Comparison of ENCODE assay signal across 7 cellular contexts in genomic region chr19:289651-290538, GRCh38. TPM values are rescaled to one million over a fixed set of nuclear protein-coding genes. Genes with fewer than 3 reads are reported as not detected.
DNase-seq lines count a peak whose midpoint lies in the region; ATAC-seq, FAIRE-seq and TF ChIP-seq lines count a peak whose summit lies in the region.

No MANE protein-coding gene starts in this region.

- peaks cover 41% of the 10 kb centered on the region for H3K79me2 ChIP-seq in PC-9 (ENCODE audit: low read depth)
- H3K79me2 ChIP-seq in GM12878 (ENCODE audit: control insufficient read depth, insufficient read depth, low read length) = no peaks in the 10 kb centered on the region

- H2AFZ ChIP-seq in PC-9 (peak overlapping the region; percentile 33), GM12878 (ENCODE audit: control insufficient read depth, low read depth, low read length) (no peak overlapping the region)

- TF ChIP-seq POLR2A in GM12878 (IDR thresholded peaks at IDR 0.05; ENCODE audit: low read depth, low read length) = no peak

- TF ChIP-seq CTCF in HEK293 (tag by site-specific recombination; IDR thresholded peaks at IDR 0.05) (no peak), PC-9 (conservative IDR thresholded peaks at IDR 0.05) (no peak), GM12878 (IDR thresholded peaks at IDR 0.05 in 2 of 3, conservative IDR thresholded peaks at IDR 0.05 in 1 of 3; ENCODE audit: control insufficient read depth in 2 of 3, extremely low read depth in 1 of 3, insufficient read depth in 1 of 3, low read depth in 3 of 3, low read length in 3 of 3) (no peak)

- DNase-seq in PC-9 (peak; percentile 85 to 96), GM12878 (ENCODE audit: low read depth, low spot score) (no peak)

- peaks cover 47% of the 10 kb centered on the region for H3F3A ChIP-seq in PC-9 (ENCODE audit: insufficient read depth, low read depth)

- no peak for TF ChIP-seq EP300 in GM12878 (IDR thresholded peaks at IDR 0.05; ENCODE audit: borderline replicate concordance in 1 of 2, control insufficient read depth in 1 of 2, low read depth in 2 of 2, low read length in 2 of 2)

- H3K4me3 ChIP-seq in HEK293 (ENCODE audit: low read depth, low read length) (no peak overlapping the region), PC-9 (peak overlapping the region; percentile 69), GM12878 (no peak overlapping the region)

- 36% methylated on average over 29 of the region's 29 CpGs for WGBS in GM12878 (ENCODE audit: insufficient coverage, insufficient replicate concordance, low lambda C conversion rate, missing lambda C conversion rate)

- H3K4me2 ChIP-seq in PC-9 (peak overlapping the region; percentile 80), GM12878 (ENCODE audit: control insufficient read depth, insufficient read depth) (no peak overlapping the region)

- CTCF ChIA-PET in HEK293 (lab: Yijun Ruan, JAX) (no interaction called here), PC-9 (lab: Charles Lee) (no interaction called here), GM12878 (lab: Yijun Ruan, JAX) (no interaction called here)

- H3K9me3 ChIP-seq in HEK293 (ENCODE audit: control insufficient read depth, insufficient read depth, low read depth, low read length) (no peaks in the 10 kb centered on the region), PC-9 (ENCODE audit: insufficient read depth, low read depth) (no peaks in the 10 kb centered on the region), GM12878 (replicated peaks; ENCODE audit: control insufficient read depth, insufficient read depth, low read length) (no peaks in the 10 kb centered on the region)

- RAD21 ChIA-PET in GM12878 (lab: Charles Lee; ENCODE audit: unreplicated experiment) = no interaction called here

- TSS peak; percentile 96 for BruUV-seq in PC-9 (replicated peaks; lab: Mats Ljungman, UMichigan)
- no TSS peak for BruUV-seq in GM12878 (replicated peaks; lab: Mats Ljungman, UMichigan)

- intact Hi-C loops in PC-9 (cut with micrococcal nuclease; ENCODE audit: unreplicated experiment) (loop anchor here (2.0 kb wide), 2 partner anchors 199 to 217 kb away; partner anchors contain the start of gene TPGS1), GM12878 (cut with micrococcal nuclease; ENCODE audit: unreplicated experiment) (no loop called here)

- no peaks in the 10 kb centered on the region; the same call in 1 of the 2 replicates for H3K4me1 ChIP-seq in HEK293 (ENCODE audit: control insufficient read depth, insufficient read depth, low read length)
- peaks cover 13% of the 10 kb centered on the region for H3K4me1 ChIP-seq in PC-9 (replicated peaks; ENCODE audit: insufficient read depth)
- H3K4me1 ChIP-seq in GM12878 (ENCODE audit: control insufficient read depth, insufficient read depth, low read length) = no peaks in the 10 kb centered on the region

- POLR2A ChIA-PET in HEK293 (lab: Yijun Ruan, JAX) = no interaction called here
- POLR2A ChIA-PET in PC-9 (lab: Charles Lee; ENCODE audit: unreplicated experiment) = interaction anchor here (0.7 kb wide), 1 partner anchor 387 kb away, joined by 7 read pairs; no protein-coding TSS in a partner anchor
- POLR2A ChIA-PET in GM12878 (lab: Charles Lee) = no interaction called here

- ATAC-seq in GM12878 (peak; percentile 44), GM21825 (IDR thresholded peaks at IDR 0.05; ENCODE audit: unreplicated experiment) (no peak), HG03280 (IDR thresholded peaks at IDR 0.05; ENCODE audit: unreplicated experiment) (no peak)

- H3K9me2 ChIP-seq in PC-9 (ENCODE audit: insufficient read depth) = no peaks in the 10 kb centered on the region

- SMC1A ChIA-PET in GM12878 (lab: Charles Lee; ENCODE audit: uncharacterized antibody, unreplicated experiment) = no interaction called here

- TF ChIP-seq RAD21 in GM12878 (IDR thresholded peaks at IDR 0.05; ENCODE audit: insufficient read depth, low read depth, low read length) = no peak

- H3K36me3 ChIP-seq in HEK293 (ENCODE audit: control insufficient read depth in 2 of 2, insufficient read depth in 1 of 2, low read length in 2 of 2) (no peaks in the 10 kb centered on the region; a peak in 1 of 3 replicates), PC-9 (ENCODE audit: low read depth) (peaks cover 5% of the 10 kb centered on the region; the same call in 1 of the 2 replicates), GM12878 (ENCODE audit: control insufficient read depth in 2 of 2, insufficient read depth in 2 of 2, low read length in 1 of 2) (no peaks in the 10 kb centered on the region)

- H3K27me3 ChIP-seq in PC-9 (ENCODE audit: insufficient read depth, low read depth) (no peaks in the 10 kb centered on the region), GM12878 (replicated peaks in 1 of 2; ENCODE audit: control insufficient read depth in 2 of 2, insufficient read depth in 2 of 2, low read length in 1 of 2) (peaks cover 0 to 6% of the 10 kb centered on the region in 2 experiments; a peak in 2 of 4 replicates), layer of hippocampus (ENCODE audit: control insufficient read depth, insufficient read depth, low read length) (peaks cover 8% of the 10 kb centered on the region)

- in situ Hi-C loops in GM12878 (cut with MboI) = no loop called here

- H4K20me1 ChIP-seq in PC-9 (ENCODE audit: insufficient read depth) (peaks cover 27% of the 10 kb centered on the region; the same call in 1 of the 2 replicates), GM12878 (ENCODE audit: control insufficient read depth, insufficient read depth) (no peaks in the 10 kb centered on the region)

- FAIRE-seq in GM12878 (lab: Jason Lieb, UNC) = no peak

- H3K27ac ChIP-seq in HEK293 (ENCODE audit: extremely low read depth, low read depth, low read length) = no peak overlapping the region
- peak overlapping the region; percentile 88 for H3K27ac ChIP-seq in PC-9
- no peak overlapping the region for H3K27ac ChIP-seq in GM12878 (ENCODE audit: control insufficient read depth, insufficient read depth)
- H3K27ac ChIP-seq in layer of hippocampus (ENCODE audit: low read depth, low read length) = peak overlapping the region; percentile 95
- H3K27ac ChIP-seq in temporal lobe (ENCODE audit: low read depth, low read length) = peak overlapping the region; percentile 91

- no peak overlapping the region for H3K9ac ChIP-seq in GM12878 (ENCODE audit: control insufficient read depth, insufficient read depth, low read length)

TF ChIP-seq in HEK293, 187 proteins besides CTCF, POLR2A, EP300 and RAD21 (continues in another document):
- TF ChIP-seq ZNF341 (tag by site-specific recombination; IDR thresholded peaks at IDR 0.05; ENCODE audit: low read depth) (peak; percentile 56; the same call in 1 of the 2 replicates), ZNF629 (tag by site-specific recombination; IDR thresholded peaks at IDR 0.05) (no peak)

TF ChIP-seq in GM12878, 131 proteins besides CTCF, POLR2A, EP300 and RAD21:
- TF ChIP-seq RFX5 (IDR thresholded peaks at IDR 0.05; ENCODE audit: low read depth, low read length) = no peak
- TF ChIP-seq MXI1 (IDR thresholded peaks at IDR 0.05; ENCODE audit: low read depth, low read length) = no peak
- TF ChIP-seq NFYA (IDR thresholded peaks at IDR 0.05; ENCODE audit: borderline replicate concordance, low read depth, low read length) = no peak

RNA-seq across cellular contexts. Expression of gene PLPP2, which starts 1.3 kb away (rescaled TPM):
- total RNA-seq in PC-9 (2021) (143 and 146 TPM in 2 replicates), GM12878 (2014; rRNA removed) (not detected in 2 replicates), GM12878 (2014; rRNA removed; fragmentation: Illumina TruSeq; extraction: Trizol) (not detected in 2 replicates), GM12878 (2021) (0.51 and 0.62 TPM in 2 replicates), temporal lobe (1.2 TPM)
- 0.10 TPM in 1 of 2 replicates, not detected in the other for total RNA-seq in GM12878 (2013; cell fraction: nucleolus; rRNA removed)
- 0.18 TPM for polyA plus RNA-seq in GM12878 (2011; ENCODE audit: low read depth)
- polyA plus RNA-seq in GM12878 (2011; rRNA removed) (0.07 and 0.14 TPM in 2 replicates), GM12878 (2014; fragmentation: Illumina TruSeq; extraction: Trizol) (not detected in 2 replicates), GM12878 (2014; fragmentation: Nextera tagmentation; extraction: Ambion mirVana) (not detected), GM12878 (2014; rRNA removed) (0.04 TPM in 1 of 2 replicates, not detected in the other), GM12878 (2016; fragmentation: Nextera tagmentation; extraction: Ambion mirVana) (not detected)
- 0.12 and 0.24 TPM in 2 replicates for polyA plus RNA-seq in GM12878 (2011; cell fraction: cytosol; rRNA removed)
- polyA plus RNA-seq in GM12878 (2011; cell fraction: nucleus; rRNA removed) = 0.15 and 0.27 TPM in 2 replicates
- polyA plus RNA-seq in GM12878 (2012) = 0.36 and 0.38 TPM in 2 replicates
- not detected in 2 replicates for polyA minus RNA-seq in GM12878 (2011; rRNA and poly(A)+ RNA removed)
- not detected in 2 replicates for polyA minus RNA-seq in GM12878 (2011; cell fraction: cytosol; rRNA and poly(A)+ RNA removed)
- polyA minus RNA-seq in GM12878 (2011; cell fraction: nucleus; rRNA and poly(A)+ RNA removed) = under 0.01 TPM in 1 of 2 replicates, not detected in the other

RNA-seq across cellular contexts. Expression of gene MIER2, which starts 54.7 kb away (rescaled TPM):
- total RNA-seq in PC-9 (2021) (23.3 and 25.2 TPM in 2 replicates), GM12878 (2014; rRNA removed) (9.8 and 11.6 TPM in 2 replicates), GM12878 (2014; rRNA removed; fragmentation: Illumina TruSeq; extraction: Trizol) (4.6 and 6.8 TPM in 2 replicates), GM12878 (2021) (22.2 and 23.6 TPM in 2 replicates), temporal lobe (4.2 TPM)
- 36.8 and 37.2 TPM in 2 replicates for total RNA-seq in GM12878 (2013; cell fraction: nucleolus; rRNA removed)
- 2.4 TPM for polyA plus RNA-seq in GM12878 (2011; ENCODE audit: low read depth)
- polyA plus RNA-seq in GM12878 (2011; rRNA removed) (6.5 and 11.6 TPM in 2 replicates), GM12878 (2014; fragmentation: Illumina TruSeq; extraction: Trizol) (10.9 and 12.5 TPM in 2 replicates), GM12878 (2014; fragmentation: Nextera tagmentation; extraction: Ambion mirVana) (under 1 TPM; 0.48 to 0.60 TPM), GM12878 (2014; rRNA removed) (14.9 and 20.6 TPM in 2 replicates), GM12878 (2016; fragmentation: Nextera tagmentation; extraction: Ambion mirVana) (10 to 100 TPM; 14.6 to 18.4 TPM)
- 10.5 and 10.7 TPM in 2 replicates for polyA plus RNA-seq in GM12878 (2011; cell fraction: cytosol; rRNA removed)
- polyA plus RNA-seq in GM12878 (2011; cell fraction: nucleus; rRNA removed) = 35.7 and 51.2 TPM in 2 replicates
- 25.2 and 25.4 TPM in 2 replicates for polyA plus RNA-seq in GM12878 (2012)
- polyA minus RNA-seq in GM12878 (2011; rRNA and poly(A)+ RNA removed) = 18.1 and 23.6 TPM in 2 replicates
- 5.6 and 9.2 TPM in 2 replicates for polyA minus RNA-seq in GM12878 (2011; cell fraction: cytosol; rRNA and poly(A)+ RNA removed)
- polyA minus RNA-seq in GM12878 (2011; cell fraction: nucleus; rRNA and poly(A)+ RNA removed) = 10.2 and 27.7 TPM in 2 replicates

Comparison
In these comparisons a context has a peak if more than half of its experiments do, and no peak if none do; other contexts are left out.
1. H3K27ac ChIP-seq: peak in PC-9 (single experiment), layer of hippocampus (single experiment) and temporal lobe (single experiment); none in HEK293 (single experiment) and GM12878 (single experiment).
2. RNA of gene PLPP2, which starts 1.3 kb away (total RNA-seq): 143 to 146 TPM in PC-9; 1.2 TPM in temporal lobe (single experiment) and 0.10 to 0.62 TPM in GM12878; every median in the first group is over 10 times any median in the second.